ENCODE assay signal across 10 cellular contexts in the genomic region with DNA sequence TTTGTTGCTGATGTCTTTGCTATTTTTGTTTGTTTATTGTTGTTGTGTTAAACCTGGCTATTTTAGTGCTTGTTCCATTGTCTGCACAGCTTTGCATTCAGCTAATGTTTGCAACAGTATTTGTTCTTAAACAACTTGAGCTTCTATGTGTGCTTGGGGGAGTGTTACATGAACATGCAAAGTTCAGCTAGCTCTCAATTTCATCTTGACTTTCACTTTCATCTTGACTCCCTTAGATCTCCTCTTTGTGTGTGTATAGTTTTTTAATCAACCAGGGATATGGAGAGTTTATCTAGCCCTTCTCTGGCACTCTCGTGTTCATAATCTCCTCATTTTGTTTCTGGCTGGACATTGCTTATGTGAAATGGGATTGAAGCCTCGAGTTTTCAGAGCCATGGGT.
DNase-seq lines count a peak whose midpoint lies in the region; ATAC-seq, FAIRE-seq and TF ChIP-seq lines count a peak whose summit lies in the region.
"Had no signal": no experiment of that assay in that cellular context is flagged by ENCODE, and none has a peak within 500 bp of the region (broad histone marks: within the 10 kb centered on the region; RNA-seq: fewer than 3 reads in every experiment).

No MANE protein-coding gene starts in this region.

- peaks cover 4% of the 10 kb centered on the region for H3K4me1 ChIP-seq in endothelial cell of umbilical vein (ENCODE audit: control insufficient read depth, extremely low read depth, insufficient read depth, low read length)
- H3K4me1 ChIP-seq in upper lobe of right lung, result no peaks in the 10 kb centered on the region

- peak; percentile 82 for FAIRE-seq in endothelial cell of umbilical vein (lab: Jason Lieb, UNC)

- no peak overlapping the region for H3K9ac ChIP-seq in endothelial cell of umbilical vein (replicated peaks; ENCODE audit: extremely low read depth, insufficient read depth, low read length)

- BruUV-seq in endothelial cell of umbilical vein (replicated peaks; lab: Mats Ljungman, UMichigan), result no TSS peak

- POLR2A ChIA-PET in endothelial cell of umbilical vein (lab: Charles Lee), result no interaction called here

- peak overlapping the region; percentile 20 for H2AFZ ChIP-seq in endothelial cell of umbilical vein (ENCODE audit: low read depth, low read length)

- peak; percentile 96 for ATAC-seq in HG03159 (IDR thresholded peaks at IDR 0.05; ENCODE audit: unreplicated experiment)
- ATAC-seq in upper lobe of right lung, result no peak

- peak; percentile 60 for DNase-seq in GM12865 (ENCODE audit: low read depth)
- DNase-seq in GM20000 (ENCODE audit: low spot score), result peak; percentile 51
- peak; percentile 36 for DNase-seq in endothelial cell of umbilical vein (ENCODE audit: low read depth, low spot score)
- no peak for DNase-seq in upper lobe of right lung
- no peak for DNase-seq in posterior vena cava (ENCODE audit: low spot score)
- no peak for DNase-seq in NCI-H1436 (lab: John Stamatoyannopoulos, UW)
- no peak for DNase-seq in NCI-H524 treated with DMSO at 0.1 percent for 48 hours (lab: John Stamatoyannopoulos, UW)
- DNase-seq: mesendoderm, NCI-H2081 had no signal

- no peaks in the 10 kb centered on the region for H3K79me2 ChIP-seq in endothelial cell of umbilical vein (ENCODE audit: control insufficient read depth, insufficient read depth, low read length)

- no peak for TF ChIP-seq POLR2A in endothelial cell of umbilical vein (IDR thresholded peaks at IDR 0.05; ENCODE audit: low read depth, low read length)

- CTCF ChIA-PET in endothelial cell of umbilical vein (lab: Charles Lee), result no interaction called here

- H3K27me3 ChIP-seq in endothelial cell of umbilical vein (ENCODE audit: control insufficient read depth in 2 of 2, insufficient read depth in 2 of 2, low read length in 2 of 2), result no peaks in the 10 kb centered on the region
- H3K27me3 ChIP-seq in upper lobe of right lung, result no peaks in the 10 kb centered on the region

- H3K9me1 ChIP-seq in endothelial cell of umbilical vein (replicated peaks; ENCODE audit: control insufficient read depth, extremely low read depth, insufficient read depth, low read length), result no peaks in the 10 kb centered on the region

- TF ChIP-seq CTCF in GM12865 (IDR thresholded peaks at IDR 0.05; ENCODE audit: insufficient read depth, low read depth, low read length, missing control alignments) (no peak), GM20000 (IDR thresholded peaks at IDR 0.05; ENCODE audit: extremely low read depth, missing control alignments) (no peak), endothelial cell of umbilical vein (IDR thresholded peaks at IDR 0.05; ENCODE audit: extremely low read depth in 1 of 2, insufficient read depth in 1 of 2, low read depth in 1 of 2, low read length in 2 of 2) (no peak), upper lobe of right lung (IDR thresholded peaks at IDR 0.05) (no peak)

- H3K4me3 ChIP-seq in GM12865 (ENCODE audit: low read depth, low read length) (no peak overlapping the region), endothelial cell of umbilical vein (replicated peaks in 1 of 3; ENCODE audit: insufficient read depth in 1 of 3, low read depth in 1 of 3, low read length in 3 of 3) (no peak overlapping the region), upper lobe of right lung (no peak overlapping the region)

- H3K36me3 ChIP-seq in endothelial cell of umbilical vein (ENCODE audit: control insufficient read depth in 2 of 2, extremely low read depth in 1 of 2, insufficient read depth in 2 of 2, low read length in 2 of 2), result no peaks in the 10 kb centered on the region
- no peaks in the 10 kb centered on the region for H3K36me3 ChIP-seq in upper lobe of right lung

- H3K4me2 ChIP-seq in endothelial cell of umbilical vein (ENCODE audit: insufficient read depth, low read length), result no peak overlapping the region

- no peaks in the 10 kb centered on the region for H4K20me1 ChIP-seq in endothelial cell of umbilical vein (replicated peaks; ENCODE audit: control insufficient read depth, extremely low read depth, insufficient read depth, low read length)

- intact Hi-C loops in endothelial cell of umbilical vein (cut with micrococcal nuclease), result no loop called here
- intact Hi-C loops in upper lobe of right lung (cut with DNase I), result no loop called here
- intact Hi-C loops in posterior vena cava (cut with DNase I), result no loop called here

- H3K9me3 ChIP-seq in endothelial cell of umbilical vein (replicated peaks; ENCODE audit: control insufficient read depth, insufficient read depth, low read length), result no peaks in the 10 kb centered on the region
- no peaks in the 10 kb centered on the region for H3K9me3 ChIP-seq in upper lobe of right lung

- dilution Hi-C loops in endothelial cell of umbilical vein (cut with MboI; ENCODE audit: extremely low pct_ligation_motif_present, low sequenced_read_pairs), result no loop called here

- no peak overlapping the region for H3K27ac ChIP-seq in endothelial cell of umbilical vein (ENCODE audit: insufficient read depth, low read depth, low read length)
- no peak overlapping the region for H3K27ac ChIP-seq in upper lobe of right lung

TF ChIP-seq in endothelial cell of umbilical vein, 7 proteins besides CTCF, POLR2A, EP300 and RAD21:
- TF ChIP-seq GATA2 (IDR thresholded peaks at IDR 0.05; ENCODE audit: insufficient read depth, insufficient read length, low read depth, low read length) (no peak), FOS (IDR thresholded peaks at IDR 0.05; ENCODE audit: borderline replicate concordance, insufficient read depth, low read length) (no peak), EZH2 (IDR thresholded peaks at IDR 0.05; ENCODE audit: borderline replicate concordance, low read depth, low read length, severe bottlenecking) (no peak), JUN (IDR thresholded peaks at IDR 0.05; ENCODE audit: borderline replicate concordance, insufficient read depth, insufficient read length, low read depth) (no peak), MYC (IDR thresholded peaks at IDR 0.05; ENCODE audit: low read depth, low read length) (no peak), POLR2AphosphoS5 (IDR thresholded peaks at IDR 0.05; ENCODE audit: insufficient read depth, low read depth, low read length) (no peak)
- TF ChIP-seq, protein P1, sequence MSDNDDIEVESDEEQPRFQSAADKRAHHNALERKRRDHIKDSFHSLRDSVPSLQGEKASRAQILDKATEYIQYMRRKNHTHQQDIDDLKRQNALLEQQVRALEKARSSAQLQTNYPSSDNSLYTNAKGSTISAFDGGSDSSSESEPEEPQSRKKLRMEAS (IDR thresholded peaks at IDR 0.05; ENCODE audit: insufficient read depth, insufficient read length), result no peak

Comparison
In these comparisons a context has a peak if more than half of its experiments do, and no peak if none do; other contexts are left out.
1. DNase-seq: peak in GM12865 (single experiment), GM20000 (single experiment) and endothelial cell of umbilical vein (single experiment); none in upper lobe of right lung (single experiment), posterior vena cava (single experiment), NCI-H1436 (single experiment) and NCI-H524 treated with DMSO at 0.1 percent for 48 hours (single experiment).